In the genomic region with DNA sequence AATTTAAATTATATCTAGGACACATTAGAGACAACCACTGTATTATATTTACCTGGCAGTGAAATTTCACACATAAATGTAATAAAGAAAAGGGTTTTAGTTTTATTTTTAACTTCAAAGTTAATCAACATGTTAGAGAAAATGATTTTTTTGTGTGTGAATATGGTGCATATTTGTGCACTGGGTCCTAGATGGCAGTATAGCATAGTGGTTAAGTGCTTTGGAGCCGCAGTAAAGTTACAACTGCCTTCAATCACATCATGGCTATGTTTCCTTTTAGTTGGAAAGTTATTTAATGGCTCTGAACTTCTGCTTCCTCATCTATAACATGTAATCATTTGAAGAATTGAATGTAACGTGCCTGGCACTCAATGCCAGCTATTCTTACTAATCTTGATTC, we compare ENCODE assay signal across 10 cellular contexts.
A peak's percentile ranks its signal among the peaks of the same experiment; 100 is the strongest.
DNase-seq lines count a peak whose midpoint lies in the region; ATAC-seq, FAIRE-seq and TF ChIP-seq lines count a peak whose summit lies in the region.
"Had no signal": no experiment of that assay in that cellular context is flagged by ENCODE, and none has a peak within 500 bp of the region (broad histone marks: within the 10 kb centered on the region; RNA-seq: fewer than 3 reads in every experiment).

No MANE protein-coding gene starts in this region.

- DNase-seq in AG04450 (ENCODE audit: low read depth, low spot score) = no peak
- no peak for DNase-seq in GM18507 (ENCODE audit: extremely low spot score, insufficient read length, low read depth)
- peak; percentile 17 for DNase-seq in RWPE1 (ENCODE audit: low spot score)
- DNase-seq in foreskin keratinocyte = peak in 1 of 2 donors; percentile 22
- DNase-seq in GDM1 (lab: John Stamatoyannopoulos, UW) = no peak
- DNase-seq: cerebellar nuclear complex had no signal

- no peak overlapping the region for H3K4me3 ChIP-seq in AG04450 (ENCODE audit: low read depth, low read length)

- H3K4me1 ChIP-seq in foreskin keratinocyte = no peaks in the 10 kb centered on the region

- no peaks in the 10 kb centered on the region for H3K9me3 ChIP-seq in AG04450 (ENCODE audit: control insufficient read depth, insufficient read depth, low read length)

- TF ChIP-seq CTCF in AG04450 (IDR thresholded peaks at IDR 0.05; ENCODE audit: low read depth, low read length) = peak; percentile 53
- TF ChIP-seq CTCF in RWPE1 (conservative IDR thresholded peaks at IDR 0.05; ENCODE audit: low read depth) = no peak
- TF ChIP-seq CTCF in foreskin keratinocyte (conservative IDR thresholded peaks at IDR 0.05) = peak; percentile 78

- POLR2A ChIA-PET in AG04450 (lab: Yijun Ruan, JAX) = no interaction called here
- POLR2A ChIA-PET in RWPE1 (lab: Yijun Ruan, JAX; ENCODE audit: low non-redundant PET) = no interaction called here

- H3K27me3 ChIP-seq in AG04450 (ENCODE audit: control insufficient read depth, insufficient read depth, low read length) (no peaks in the 10 kb centered on the region), foreskin keratinocyte (no peaks in the 10 kb centered on the region)

- ATAC-seq in foreskin keratinocyte (no peak), HG02973 (IDR thresholded peaks at IDR 0.05; ENCODE audit: unreplicated experiment) (no peak), GM21390 (IDR thresholded peaks at IDR 0.05; ENCODE audit: unreplicated experiment) (no peak), HG03175 (IDR thresholded peaks at IDR 0.05; ENCODE audit: unreplicated experiment) (no peak)

- peak; percentile 81 for FAIRE-seq in GM18507 (lab: Jason Lieb, UNC)
- FAIRE-seq: G401.6 had no signal

- CTCF ChIA-PET in AG04450 (lab: Charles Lee) (interaction anchor here (1.8 kb wide), 1 partner anchor 1936 kb away, joined by 5 read pairs; no protein-coding TSS in a partner anchor), RWPE1 (lab: Yijun Ruan, JAX) (interaction anchor here (0.7 kb wide), 2 partner anchors 8 to 221 kb away, joined by 3 read pairs; no protein-coding TSS in a partner anchor)

- H3K27ac ChIP-seq in AG04450 (ENCODE audit: low read depth, low read length) (no peak overlapping the region), RWPE1 (no peak overlapping the region), foreskin keratinocyte (no peak overlapping the region)
